In the genomic region with DNA sequence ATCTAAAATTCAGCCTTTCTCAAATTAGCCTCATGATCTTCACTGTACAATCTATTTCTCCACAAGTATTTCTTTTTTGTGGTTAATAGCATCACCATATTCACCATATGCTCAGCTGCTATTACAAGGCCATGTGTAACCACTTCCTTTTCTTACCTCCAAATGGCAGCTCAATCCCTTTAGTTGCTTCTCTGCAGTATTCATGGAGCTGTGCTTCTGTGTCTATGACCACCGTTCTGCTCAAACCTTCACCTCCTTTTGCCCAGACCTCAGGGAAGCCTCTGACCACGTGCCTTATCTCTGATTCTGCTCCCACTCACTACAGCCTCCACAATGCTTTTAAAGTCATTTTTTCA, we compare ENCODE assay signal across 18 cellular contexts.
DNase-seq lines count a peak whose midpoint lies in the region; ATAC-seq, FAIRE-seq and TF ChIP-seq lines count a peak whose summit lies in the region.
"Had no signal": no experiment of that assay in that cellular context is flagged by ENCODE, and none has a peak within 500 bp of the region (broad histone marks: within the 10 kb centered on the region; RNA-seq: fewer than 3 reads in every experiment).

No MANE protein-coding gene starts in this region.

- ATAC-seq in GM21360 (IDR thresholded peaks at IDR 0.05; ENCODE audit: unreplicated experiment), result peak; percentile 51
- ATAC-seq in HG03442 (IDR thresholded peaks at IDR 0.05; ENCODE audit: unreplicated experiment), result peak; percentile 58
- ATAC-seq in naive thymus-derived CD8-positive, alpha-beta T cell, result no peak
- ATAC-seq in GM19455 (IDR thresholded peaks at IDR 0.05; ENCODE audit: unreplicated experiment), result no peak
- ATAC-seq in natural killer cell, result no peak
- ATAC-seq: A549, foreskin keratinocyte had no signal

- peaks cover 2% of the 10 kb centered on the region for H3K27me3 Mint-ChIP-seq in astrocyte (ENCODE audit: low read depth, unreplicated experiment)
- H3K27me3 Mint-ChIP-seq in naive thymus-derived CD8-positive, alpha-beta T cell, result peaks cover 0 to 10% (median 0%) of the 10 kb centered on the region in 5 donors
- H3K27me3 Mint-ChIP-seq in natural killer cell (ENCODE audit: low read depth in 2 of 2), result no peaks in the 10 kb centered on the region

- H3K4me1 Mint-ChIP-seq in astrocyte (ENCODE audit: low read depth, unreplicated experiment) (peaks cover 23% of the 10 kb centered on the region), natural killer cell (peaks cover 10 to 33% of the 10 kb centered on the region in 2 donors)
- H3K4me1 Mint-ChIP-seq in naive thymus-derived CD8-positive, alpha-beta T cell, result peaks cover 0 to 10% (median 4%) of the 10 kb centered on the region in 4 donors

- H3K27ac Mint-ChIP-seq in astrocyte (ENCODE audit: unreplicated experiment), result no peak overlapping the region
- no peak overlapping the region for H3K27ac Mint-ChIP-seq in naive thymus-derived CD8-positive, alpha-beta T cell
- H3K27ac Mint-ChIP-seq in natural killer cell, result peak overlapping the region in 1 of 2 donors; percentile 23

- H3K4me1 ChIP-seq in BLaER1 treated with 17β-estradiol and CSF1 and Interleukin-3, amounts not matched to agents 10 nM and 100 nM, result peaks cover 20 to 26% (median 23%) of the 10 kb centered on the region in 10 experiments
- H3K4me1 ChIP-seq in astrocyte (ENCODE audit: insufficient read depth, low read length), result peaks cover 12% of the 10 kb centered on the region
- H3K4me1 ChIP-seq: A549, foreskin keratinocyte, pancreas, suprapubic skin had no signal

- H3K36me3 Mint-ChIP-seq in astrocyte (ENCODE audit: low read depth, unreplicated experiment) (no peaks in the 10 kb centered on the region), natural killer cell (no peaks in the 10 kb centered on the region)
- H3K36me3 Mint-ChIP-seq in naive thymus-derived CD8-positive, alpha-beta T cell, result no peaks in the 10 kb centered on the region

- no peaks in the 10 kb centered on the region for H3K79me2 ChIP-seq in astrocyte (ENCODE audit: insufficient read depth, low read length)

- DNase-seq in astrocyte (ENCODE audit: low read depth) (peak; percentile 72), natural killer cell (no peak)
- no peak for DNase-seq in naive thymus-derived CD8-positive, alpha-beta T cell
- no peak for DNase-seq in stimulated activated CD8-positive, alpha-beta memory T cell treated with anti-CD3 and anti-CD28 coated beads, Interleukin-4, amount 100 ng/mL, for 48 hours
- DNase-seq: activated CD8-positive, alpha-beta memory T cell treated with anti-CD3 and anti-CD28 coated beads for 24 hours; effector memory CD4-positive, alpha-beta T cell; foreskin keratinocyte; H7; mesenchymal stem cell; NCI-H146; pancreas had no signal

- peak overlapping the region in 4 of 11 experiments; percentile 19 to 61 (median 40); a peak in 6 of 22 replicates for H3K27ac ChIP-seq in BLaER1 treated with 17β-estradiol and CSF1 and Interleukin-3, amounts not matched to agents 10 nM and 100 nM
- H3K27ac ChIP-seq in astrocyte (ENCODE audit: low read depth, low read length), result no peak overlapping the region
- H3K27ac ChIP-seq: A549, foreskin keratinocyte, pancreas, suprapubic skin had no signal

- POLR2A ChIA-PET in naive thymus-derived CD8-positive, alpha-beta T cell (lab: Charles Lee), result no interaction called here

- H3K36me3 ChIP-seq in BLaER1 treated with 17β-estradiol and CSF1 and Interleukin-3, amounts not matched to agents 10 nM and 100 nM, result no peaks in the 10 kb centered on the region
- no peaks in the 10 kb centered on the region for H3K36me3 ChIP-seq in astrocyte (ENCODE audit: insufficient read depth, low read length)
- H3K36me3 ChIP-seq: pancreas, suprapubic skin had no signal

- peak overlapping the region in 1 of 11 experiments; percentile 45; a peak in 1 of 22 replicates for H3K9ac ChIP-seq in BLaER1 treated with 17β-estradiol and CSF1 and Interleukin-3, amounts not matched to agents 10 nM and 100 nM
- no peak overlapping the region for H3K9ac ChIP-seq in astrocyte (ENCODE audit: low read length)

- H2AFZ ChIP-seq in astrocyte (ENCODE audit: low read depth, low read length), result no peak overlapping the region

- peak overlapping the region; percentile 40 to 70 (median 57) for H3K4me2 ChIP-seq in BLaER1 treated with 17β-estradiol and CSF1 and Interleukin-3, amounts not matched to agents 10 nM and 100 nM
- peak overlapping the region; percentile 43 for H3K4me2 ChIP-seq in astrocyte (ENCODE audit: low read length)
- H3K4me2 ChIP-seq: A549 had no signal

- intact Hi-C loops in natural killer cell (cut with micrococcal nuclease), result no loop called here

- H3K9me3 Mint-ChIP-seq in astrocyte (ENCODE audit: unreplicated experiment), result no peaks in the 10 kb centered on the region
- peaks cover 0 to 5% (median 0%) of the 10 kb centered on the region in 9 donors for H3K9me3 Mint-ChIP-seq in naive thymus-derived CD8-positive, alpha-beta T cell
- H3K9me3 Mint-ChIP-seq in natural killer cell, result no peaks in the 10 kb centered on the region

- no peak for FAIRE-seq in astrocyte (lab: Jason Lieb, UNC)
- FAIRE-seq: A549, bronchial epithelial cell, pancreas had no signal

- H4K20me1 ChIP-seq in BLaER1 treated with 17β-estradiol and CSF1 and Interleukin-3, amounts not matched to agents 10 nM and 100 nM, result no peaks in the 10 kb centered on the region
- H4K20me1 ChIP-seq in astrocyte (ENCODE audit: insufficient read depth, low read length), result no peaks in the 10 kb centered on the region

- no peak overlapping the region for H3K4me3 ChIP-seq in BLaER1 treated with 17β-estradiol and CSF1 and Interleukin-3, amounts not matched to agents 10 nM and 100 nM
- H3K4me3 ChIP-seq in astrocyte (ENCODE audit: insufficient read depth, low read depth, low read length), result no peak overlapping the region
- H3K4me3 ChIP-seq: A549, pancreas, suprapubic skin had no signal

- H3K9me3 ChIP-seq in BLaER1 treated with 17β-estradiol and CSF1 and Interleukin-3, amounts not matched to agents 10 nM and 100 nM (replicated peaks in 1 of 11), result no peaks in the 10 kb centered on the region
- H3K9me3 ChIP-seq in astrocyte (ENCODE audit: insufficient read depth, low read depth, low read length), result no peaks in the 10 kb centered on the region
- H3K9me3 ChIP-seq: A549, pancreas, suprapubic skin had no signal

- H3K4me3 Mint-ChIP-seq in astrocyte (ENCODE audit: unreplicated experiment) (peak overlapping the region; percentile 0), natural killer cell (no peak overlapping the region)
- no peak overlapping the region for H3K4me3 Mint-ChIP-seq in naive thymus-derived CD8-positive, alpha-beta T cell

- peaks cover 0 to 35% (median 0%) of the 10 kb centered on the region in 11 experiments; a peak in 3 of 22 replicates for H3K27me3 ChIP-seq in BLaER1 treated with 17β-estradiol and CSF1 and Interleukin-3, amounts not matched to agents 10 nM and 100 nM
- H3K27me3 ChIP-seq in astrocyte (ENCODE audit: insufficient read depth, low read length), result no peaks in the 10 kb centered on the region
- H3K27me3 ChIP-seq: foreskin keratinocyte, pancreas, suprapubic skin had no signal

- TF ChIP-seq CTCF in astrocyte (IDR thresholded peaks at IDR 0.05; ENCODE audit: insufficient read depth, low read depth, low read length), result no peak
- no peak for TF ChIP-seq CTCF in natural killer cell (IDR thresholded peaks at IDR 0.05)

Comparison
In these comparisons a context has a peak if more than half of its experiments do, and no peak if none do; other contexts are left out.
1. ATAC-seq: peak in GM21360 (single experiment) and HG03442 (single experiment); none in naive thymus-derived CD8-positive, alpha-beta T cell (0 of 2), GM19455 (single experiment) and natural killer cell (0 of 3).